ENCODE assay signal across 22 cellular contexts in genomic region chr10:98373260-98373659, GRCh38.
"Had no signal": no experiment of that assay in that cellular context is flagged by ENCODE, and none has a peak within 500 bp of the region (broad histone marks: within the 10 kb centered on the region; RNA-seq: fewer than 3 reads in every experiment).

No MANE protein-coding gene starts in this region.

- H3K4me1 Mint-ChIP-seq: activated CD4-positive, alpha-beta T cell treated with anti-CD3 and anti-CD28 coated beads for 36 hours; activated CD8-positive, alpha-beta memory T cell treated with anti-CD3 and anti-CD28 coated beads, Interleukin-2, amount 10 ng/mL, durations not matched to agents 7 days and 5 days; activated naive CD4-positive, alpha-beta T cell treated with anti-CD3 and anti-CD28 coated beads, Interleukin-2, amount 50 U/mL, for 24 hours; activated naive CD8-positive, alpha-beta T cell treated with anti-CD3 and anti-CD28 coated beads, Interleukin-2, amount 50 U/mL, for 24 hours; central memory CD8-positive, alpha-beta T cell; naive thymus-derived CD4-positive, alpha-beta T cell had no signal

- H3K27ac Mint-ChIP-seq: activated CD4-positive, alpha-beta T cell treated with anti-CD3 and anti-CD28 coated beads for 36 hours; activated CD8-positive, alpha-beta memory T cell treated with anti-CD3 and anti-CD28 coated beads, Interleukin-2, amount 10 ng/mL, durations not matched to agents 7 days and 5 days; activated CD8-positive, alpha-beta T cell treated with anti-CD3 and anti-CD28 coated beads, Interleukin-2, amount 10 ng/mL, durations not matched to agents 7 days and 5 days; activated naive CD4-positive, alpha-beta T cell treated with anti-CD3 and anti-CD28 coated beads, Interleukin-2, amount 50 U/mL, for 24 hours; activated naive CD8-positive, alpha-beta T cell treated with anti-CD3 and anti-CD28 coated beads, Interleukin-2, amount 50 U/mL, for 24 hours; activated T-helper 2 cell treated with anti-CD3 and anti-CD28 coated beads, Interferon-gamma antibody, Interleukin-2, Interleukin-4, amounts not matched to agents 10 μg/mL and 5 μg/mL and 100 μg/mL, durations not matched to agents 14 hours and 24 hours and 36 hours; naive thymus-derived CD4-positive, alpha-beta T cell; progenitor cell of endocrine pancreas; stimulated activated naive B cell treated with anti-CD40 and anti-IgM and Interleukin-4, amounts not matched to agents 10 μg/mL and 1 μg/mL and 100 μg/mL, for 72 hours had no signal

- H3K27ac ChIP-seq: left lung, ovary, skin epidermis, stomach, suprapubic skin, tibial artery had no signal

- DNase-seq: activated CD4-positive, alpha-beta T cell treated with anti-CD3 and anti-CD28 coated beads for 36 hours; activated CD4-positive, CD25-positive, alpha-beta regulatory T cell; activated CD8-positive, alpha-beta memory T cell treated with anti-CD3 and anti-CD28 coated beads, Interleukin-2, amount 10 ng/mL, durations not matched to agents 7 days and 5 days; activated CD8-positive, alpha-beta T cell treated with anti-CD3 and anti-CD28 coated beads, Interleukin-2, amount 10 ng/mL, durations not matched to agents 7 days and 5 days; activated naive CD8-positive, alpha-beta T cell treated with anti-CD3 and anti-CD28 coated beads, Interleukin-2, amount 50 U/mL, for 24 hours; activated T-cell treated with anti-CD3 and anti-CD28 coated beads, Interleukin-2, amount 50 U/mL, for 48 hours; effector memory CD4-positive, alpha-beta T cell; left lung; midbrain; naive thymus-derived CD4-positive, alpha-beta T cell; ovary; stimulated activated CD4-positive, alpha-beta T cell treated with anti-CD3 and anti-CD28 coated beads, Interleukin-4, amount 100 ng/mL, for 4 hours; stimulated activated naive B cell treated with anti-CD40 and anti-IgM and Interleukin-4, amounts not matched to agents 10 μg/mL and 1 μg/mL and 100 μg/mL, for 72 hours; stomach; tibial artery had no signal

- H3K36me3 ChIP-seq: left lung, ovary, suprapubic skin had no signal

- H3K9me3 ChIP-seq: ovary, suprapubic skin, tibial artery had no signal

- ATAC-seq: activated CD4-positive, alpha-beta T cell treated with anti-CD3 and anti-CD28 coated beads for 36 hours; activated CD8-positive, alpha-beta memory T cell treated with anti-CD3 and anti-CD28 coated beads, Interleukin-2, amount 10 ng/mL, durations not matched to agents 7 days and 5 days; activated CD8-positive, alpha-beta T cell treated with anti-CD3 and anti-CD28 coated beads, Interleukin-2, amount 10 ng/mL, durations not matched to agents 7 days and 5 days; activated naive CD8-positive, alpha-beta T cell treated with anti-CD3 and anti-CD28 coated beads, Interleukin-2, amount 50 U/mL, for 24 hours; left lung; naive thymus-derived CD4-positive, alpha-beta T cell; sciatic nerve; stimulated activated naive B cell treated with anti-CD40 and anti-IgM and Interleukin-4, amounts not matched to agents 10 μg/mL and 1 μg/mL and 100 μg/mL, for 72 hours had no signal

- H3K4me3 Mint-ChIP-seq: activated CD4-positive, alpha-beta T cell treated with anti-CD3 and anti-CD28 coated beads for 36 hours; activated CD8-positive, alpha-beta memory T cell treated with anti-CD3 and anti-CD28 coated beads, Interleukin-2, amount 10 ng/mL, durations not matched to agents 7 days and 5 days; activated CD8-positive, alpha-beta T cell treated with anti-CD3 and anti-CD28 coated beads, Interleukin-2, amount 10 ng/mL, durations not matched to agents 7 days and 5 days; activated naive CD4-positive, alpha-beta T cell treated with anti-CD3 and anti-CD28 coated beads, Interleukin-2, amount 50 U/mL, for 24 hours; activated naive CD8-positive, alpha-beta T cell treated with anti-CD3 and anti-CD28 coated beads, Interleukin-2, amount 50 U/mL, for 24 hours; central memory CD8-positive, alpha-beta T cell; naive thymus-derived CD4-positive, alpha-beta T cell; stimulated activated naive B cell treated with anti-CD40 and anti-IgM and Interleukin-4, amounts not matched to agents 10 μg/mL and 1 μg/mL and 100 μg/mL, for 72 hours had no signal

- H3K27me3 ChIP-seq: left lung, ovary, stomach, suprapubic skin, tibial artery had no signal

- H3K36me3 Mint-ChIP-seq: activated CD8-positive, alpha-beta memory T cell treated with anti-CD3 and anti-CD28 coated beads, Interleukin-2, amount 10 ng/mL, durations not matched to agents 7 days and 5 days; stimulated activated naive B cell treated with anti-CD40 and anti-IgM and Interleukin-4, amounts not matched to agents 10 μg/mL and 1 μg/mL and 100 μg/mL, for 72 hours had no signal

- H3K4me3 ChIP-seq: left lung, ovary, skin epidermis, stomach, suprapubic skin, tibial artery had no signal

- H3K9me3 Mint-ChIP-seq: activated naive CD4-positive, alpha-beta T cell treated with anti-CD3 and anti-CD28 coated beads, Interleukin-2, amount 50 U/mL, for 24 hours; activated T-helper 2 cell treated with anti-CD3 and anti-CD28 coated beads, Interferon-gamma antibody, Interleukin-2, Interleukin-4, amounts not matched to agents 10 μg/mL and 5 μg/mL and 100 μg/mL, durations not matched to agents 14 hours and 24 hours and 36 hours; central memory CD8-positive, alpha-beta T cell; stimulated activated naive B cell treated with anti-CD40 and anti-IgM and Interleukin-4, amounts not matched to agents 10 μg/mL and 1 μg/mL and 100 μg/mL, for 72 hours had no signal
